In the genomic region with DNA sequence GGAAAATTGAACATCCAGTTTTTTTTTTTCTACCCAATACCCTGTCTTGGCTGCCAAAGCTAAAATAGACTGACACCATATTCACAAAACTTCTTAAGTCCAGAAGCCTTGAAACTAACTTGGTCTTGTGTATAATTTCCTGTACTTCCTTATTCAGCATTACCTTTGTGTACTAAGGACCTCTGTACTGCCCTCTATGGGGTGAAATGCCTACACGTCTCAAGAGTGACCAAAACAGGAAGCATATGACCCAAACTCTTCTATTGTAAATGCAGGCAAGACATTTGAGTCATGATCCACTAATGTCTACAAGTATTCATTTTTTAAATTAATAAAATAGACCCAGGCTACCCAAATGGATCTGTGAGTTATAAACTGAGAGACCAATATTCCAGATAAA, we compare ENCODE assay signal across 8 cellular contexts. TPM values are rescaled to one million over a fixed set of nuclear protein-coding genes. Genes with fewer than 3 reads are reported as not detected.
DNase-seq lines count a peak whose midpoint lies in the region; ATAC-seq, FAIRE-seq and TF ChIP-seq lines count a peak whose summit lies in the region.

No MANE protein-coding gene starts in this region.

- dilution Hi-C loops in endothelial cell of umbilical vein (cut with MboI; ENCODE audit: extremely low pct_ligation_motif_present, low sequenced_read_pairs): no loop called here

- no peak overlapping the region for H3K9ac ChIP-seq in endothelial cell of umbilical vein (replicated peaks; ENCODE audit: extremely low read depth, insufficient read depth, low read length)

- no peaks in the 10 kb centered on the region for H3K79me2 ChIP-seq in endothelial cell of umbilical vein (ENCODE audit: control insufficient read depth, insufficient read depth, low read length)

- DNase-seq in D721Med (ENCODE audit: insufficient read length, low spot score): no peak
- DNase-seq in NAMALWA (ENCODE audit: low spot score): peak; percentile 85
- peak; percentile 80 for DNase-seq in endothelial cell of umbilical vein (ENCODE audit: low read depth, low spot score)
- DNase-seq in NCI-H2196 treated with DMSO at 0.1 percent for 48 hours (lab: John Stamatoyannopoulos, UW; ENCODE audit: unreplicated experiment): no peak
- DNase-seq in stimulated activated CD4-positive, alpha-beta T cell treated with anti-CD3 and anti-CD28 coated beads, Interleukin-2, amount 100 ng/mL, for 48 hours: no peak
- no peak for DNase-seq in GM03348 (ENCODE audit: low spot score)
- DNase-seq in activated gamma-delta T cell treated with Interleukin-2 at 50 U/mL for 16 hours: no peak

- no peaks in the 10 kb centered on the region for H3K9me1 ChIP-seq in endothelial cell of umbilical vein (replicated peaks; ENCODE audit: control insufficient read depth, extremely low read depth, insufficient read depth, low read length)

- FAIRE-seq in D721Med (lab: Jason Lieb, UNC) (no peak), endothelial cell of umbilical vein (lab: Jason Lieb, UNC) (no peak)

- no peaks in the 10 kb centered on the region for H3K4me1 ChIP-seq in endothelial cell of umbilical vein (ENCODE audit: control insufficient read depth, extremely low read depth, insufficient read depth, low read length)

- TF ChIP-seq CTCF in D721Med (IDR thresholded peaks at IDR 0.05; ENCODE audit: insufficient read depth, missing control alignments): peak; percentile 25
- peak in 1 of 2 donors; percentile 20 for TF ChIP-seq CTCF in endothelial cell of umbilical vein (IDR thresholded peaks at IDR 0.05; ENCODE audit: extremely low read depth in 1 of 2, insufficient read depth in 1 of 2, low read depth in 1 of 2, low read length in 2 of 2)

- no peak overlapping the region for H3K4me2 ChIP-seq in endothelial cell of umbilical vein (ENCODE audit: insufficient read depth, low read length)

- H3K9me3 ChIP-seq in endothelial cell of umbilical vein (replicated peaks; ENCODE audit: control insufficient read depth, insufficient read depth, low read length): no peaks in the 10 kb centered on the region

- no peak overlapping the region for H2AFZ ChIP-seq in endothelial cell of umbilical vein (ENCODE audit: low read depth, low read length)

- BruUV-seq in endothelial cell of umbilical vein (replicated peaks; lab: Mats Ljungman, UMichigan): no TSS peak

- no peak for TF ChIP-seq POLR2A in endothelial cell of umbilical vein (IDR thresholded peaks at IDR 0.05; ENCODE audit: low read depth, low read length)

- no peaks in the 10 kb centered on the region for H3K27me3 ChIP-seq in endothelial cell of umbilical vein (ENCODE audit: control insufficient read depth in 2 of 2, insufficient read depth in 2 of 2, low read length in 2 of 2)

- CTCF ChIA-PET in endothelial cell of umbilical vein (lab: Charles Lee): no interaction called here

- no peaks in the 10 kb centered on the region for H4K20me1 ChIP-seq in endothelial cell of umbilical vein (replicated peaks; ENCODE audit: control insufficient read depth, extremely low read depth, insufficient read depth, low read length)

- H3K36me3 ChIP-seq in endothelial cell of umbilical vein (ENCODE audit: control insufficient read depth in 2 of 2, extremely low read depth in 1 of 2, insufficient read depth in 2 of 2, low read length in 2 of 2): no peaks in the 10 kb centered on the region

- intact Hi-C loops in endothelial cell of umbilical vein (cut with micrococcal nuclease): no loop called here

- no peak overlapping the region for H3K27ac ChIP-seq in endothelial cell of umbilical vein (ENCODE audit: insufficient read depth, low read depth, low read length)

- ATAC-seq in GM21717 (IDR thresholded peaks at IDR 0.05; ENCODE audit: unreplicated experiment): peak; percentile 81

- no peak overlapping the region for H3K4me3 ChIP-seq in endothelial cell of umbilical vein (replicated peaks in 1 of 3; ENCODE audit: insufficient read depth in 1 of 3, low read depth in 1 of 3, low read length in 3 of 3)

- POLR2A ChIA-PET in endothelial cell of umbilical vein (lab: Charles Lee): no interaction called here

TF ChIP-seq in endothelial cell of umbilical vein, 7 proteins besides CTCF, POLR2A, EP300 and RAD21:
- TF ChIP-seq GATA2 (IDR thresholded peaks at IDR 0.05; ENCODE audit: insufficient read depth, insufficient read length, low read depth, low read length) (no peak), POLR2AphosphoS5 (IDR thresholded peaks at IDR 0.05; ENCODE audit: insufficient read depth, low read depth, low read length) (no peak), EZH2 (IDR thresholded peaks at IDR 0.05; ENCODE audit: borderline replicate concordance, low read depth, low read length, severe bottlenecking) (no peak), MYC (IDR thresholded peaks at IDR 0.05; ENCODE audit: low read depth, low read length) (no peak), JUN (IDR thresholded peaks at IDR 0.05; ENCODE audit: borderline replicate concordance, insufficient read depth, insufficient read length, low read depth) (no peak), FOS (IDR thresholded peaks at IDR 0.05; ENCODE audit: borderline replicate concordance, insufficient read depth, low read length) (no peak)
- TF ChIP-seq, protein P1, sequence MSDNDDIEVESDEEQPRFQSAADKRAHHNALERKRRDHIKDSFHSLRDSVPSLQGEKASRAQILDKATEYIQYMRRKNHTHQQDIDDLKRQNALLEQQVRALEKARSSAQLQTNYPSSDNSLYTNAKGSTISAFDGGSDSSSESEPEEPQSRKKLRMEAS (IDR thresholded peaks at IDR 0.05; ENCODE audit: insufficient read depth, insufficient read length): no peak

RNA-seq across cellular contexts. Expression of a gene that starts 50.4 kb away (rescaled TPM):
- not detected in 2 replicates for total RNA-seq in endothelial cell of umbilical vein
- not detected in 2 replicates for polyA plus RNA-seq in endothelial cell of umbilical vein
- not detected in 2 replicates for polyA plus RNA-seq in endothelial cell of umbilical vein (2011; cell fraction: cytosol; rRNA removed)
- polyA plus RNA-seq in endothelial cell of umbilical vein (2011; cell fraction: nucleus; rRNA removed): not detected in 2 replicates
- not detected in 2 replicates for polyA plus RNA-seq in endothelial cell of umbilical vein (2012)
- polyA minus RNA-seq in endothelial cell of umbilical vein: not detected in 2 replicates
- not detected for polyA minus RNA-seq in endothelial cell of umbilical vein (2011; cell fraction: cytosol; rRNA and poly(A)+ RNA removed)
- polyA minus RNA-seq in endothelial cell of umbilical vein (2011; cell fraction: nucleus; rRNA and poly(A)+ RNA removed): not detected in 2 replicates

Comparison
In these comparisons a context has a peak if more than half of its experiments do, and no peak if none do; other contexts are left out.
1. DNase-seq: peak in NAMALWA (single experiment) and endothelial cell of umbilical vein (single experiment); none in D721Med (single experiment), NCI-H2196 treated with DMSO at 0.1 percent for 48 hours (single experiment), stimulated activated CD4-positive, alpha-beta T cell treated with anti-CD3 and anti-CD28 coated beads, Interleukin-2, amount 100 ng/mL, for 48 hours (0 of 2), GM03348 (single experiment) and activated gamma-delta T cell treated with Interleukin-2 at 50 U/mL for 16 hours (single experiment).